8 cellular contexts compared by ENCODE assay signal in genomic region chr22:37607010-37607911, GRCh38.
DNase-seq lines count a peak whose midpoint lies in the region; ATAC-seq and TF ChIP-seq lines count a peak whose summit lies in the region.

No MANE protein-coding gene starts in this region.

- H3K9me3 ChIP-seq in RWPE2 (ENCODE audit: severe bottlenecking): no peaks in the 10 kb centered on the region

- peak; percentile 99 for TF ChIP-seq CTCF in GM10248 (IDR thresholded peaks at IDR 0.05; ENCODE audit: control extremely low read depth, extremely low read depth, low read depth, missing control alignments)
- peak; percentile 95 for TF ChIP-seq CTCF in LNCaP clone FGC (IDR thresholded peaks at IDR 0.05; ENCODE audit: control insufficient read depth, extremely low read depth, insufficient read depth)
- TF ChIP-seq CTCF in RWPE2 (IDR thresholded peaks at IDR 0.05; ENCODE audit: poor library complexity, severe bottlenecking): peak; percentile 98
- TF ChIP-seq CTCF in foreskin fibroblast (IDR thresholded peaks at IDR 0.05; ENCODE audit: low read depth, low read length): peak; percentile 99
- TF ChIP-seq CTCF in nephron progenitor cell (IDR thresholded peaks at IDR 0.05): peak; percentile 98

- peak overlapping the region; percentile 90 for H3K4me3 Mint-ChIP-seq in nephron progenitor cell

- H3K4me1 ChIP-seq in RWPE2 (ENCODE audit: insufficient read depth, poor library complexity, severe bottlenecking): peaks cover 4% of the 10 kb centered on the region

- peak overlapping the region; percentile 90 for H3K27ac ChIP-seq in RWPE2 (ENCODE audit: poor library complexity, severe bottlenecking)

- CTCF ChIA-PET in GM10248 (lab: Yijun Ruan, JAX): interaction anchor here (0.6 to 12.9 kb wide), 49 partner anchors 9 to 358 kb away, joined by 3 to 190 read pairs (median 4); partner anchors contain the start of genes MFNG and NOL12

- H3K36me3 ChIP-seq in RWPE2 (ENCODE audit: low read depth): no peaks in the 10 kb centered on the region

- H3K4me1 Mint-ChIP-seq in nephron progenitor cell: peaks cover 47% of the 10 kb centered on the region

- peak overlapping the region; percentile 99 for H3K27ac Mint-ChIP-seq in nephron progenitor cell

- ATAC-seq in RWPE2 (ENCODE audit: low read depth): peak; percentile 60
- ATAC-seq in stimulated activated naive CD8-positive, alpha-beta T cell treated with anti-CD3 and anti-CD28 coated beads, Interleukin-15, Interleukin-2, amounts not matched to agents 100 U/mL and 50 U/mL, for 24 hours: peak; percentile 21
- ATAC-seq in GM19023 (IDR thresholded peaks at IDR 0.05; ENCODE audit: unreplicated experiment): no peak

- no peaks in the 10 kb centered on the region for H3K36me3 Mint-ChIP-seq in nephron progenitor cell (ENCODE audit: low read depth)

- no peaks in the 10 kb centered on the region for H3K27me3 ChIP-seq in RWPE2 (ENCODE audit: insufficient read depth, poor library complexity, severe bottlenecking)

- H3K27me3 Mint-ChIP-seq in nephron progenitor cell (ENCODE audit: low read depth, poor library complexity): peaks cover 19% of the 10 kb centered on the region

- H3K4me3 ChIP-seq in LNCaP clone FGC (ENCODE audit: low read depth, low read length) (peak overlapping the region; percentile 41), RWPE2 (ENCODE audit: severe bottlenecking) (peak overlapping the region; percentile 23), foreskin fibroblast (ENCODE audit: low read depth in 1 of 2, low read length in 2 of 2) (peak overlapping the region; percentile 32 to 88)

- DNase-seq in GM10248 (ENCODE audit: extremely low spot score): peak; percentile 86
- DNase-seq in LNCaP clone FGC (ENCODE audit: low read depth): peak; percentile 93
- DNase-seq in RWPE2 (ENCODE audit: low spot score): peak; percentile 87
- DNase-seq in activated effector memory CD4-positive, alpha-beta T cell treated with Interleukin-2 at 50 U/mL for 16 hours: peak; percentile 82
- DNase-seq in foreskin fibroblast: peak in 1 of 2 donors; percentile 80
- peak; percentile 92 for DNase-seq in nephron progenitor cell
- peak; percentile 96 for DNase-seq in stimulated activated naive CD8-positive, alpha-beta T cell treated with anti-CD3 and anti-CD28 coated beads, Interleukin-15, Interleukin-2, amounts not matched to agents 100 U/mL and 50 U/mL, for 24 hours

- POLR2A ChIA-PET in GM10248 (lab: Yijun Ruan, JAX): interaction anchor here (0.7 to 1.7 kb wide), 8 partner anchors 15 to 74 kb away, joined by 3 to 10 read pairs (median 4); partner anchors contain the start of genes LGALS1 and PDXP

- no peaks in the 10 kb centered on the region for H3K9me3 Mint-ChIP-seq in nephron progenitor cell
